8 cellular contexts compared by ENCODE assay signal in genomic region chr20:17895641-17896246, GRCh38.
DNase-seq lines count a peak whose midpoint lies in the region; ATAC-seq and TF ChIP-seq lines count a peak whose summit lies in the region.

No MANE protein-coding gene starts in this region.

- DNase-seq in GM13976 (ENCODE audit: low spot score) (peak; percentile 78), immature natural killer cell (peak in 1 of 3 donors; percentile 9), T-helper 9 cell (no peak), RWPE1 (ENCODE audit: low spot score) (no peak), NCI-H82 (lab: John Stamatoyannopoulos, UW) (no peak)
- peak; percentile 82 for DNase-seq in stimulated activated CD4-positive, alpha-beta T cell treated with anti-CD3 and anti-CD28 coated beads, Interleukin-15, amount 100 ng/mL, for 24 hours

- H3K4me1 Mint-ChIP-seq in activated naive CD8-positive, alpha-beta T cell (ENCODE audit: low read depth): peaks cover 13% of the 10 kb centered on the region
- H3K4me1 Mint-ChIP-seq in immature natural killer cell: peaks cover 14 to 19% of the 10 kb centered on the region in 2 donors

- H3K9me3 Mint-ChIP-seq in activated naive CD8-positive, alpha-beta T cell (ENCODE audit: low read depth): no peaks in the 10 kb centered on the region
- H3K9me3 Mint-ChIP-seq in immature natural killer cell: no peaks in the 10 kb centered on the region

- peaks cover 27% of the 10 kb centered on the region for H3K27me3 Mint-ChIP-seq in activated naive CD8-positive, alpha-beta T cell
- peaks cover 8 to 12% (median 11%) of the 10 kb centered on the region in 3 donors for H3K27me3 Mint-ChIP-seq in immature natural killer cell (ENCODE audit: low read depth in 3 of 3)

- in situ Hi-C loops in GM13976 (cut with MboI; ENCODE audit: low sequenced_read_pairs, unreplicated experiment): no loop called here

- POLR2A ChIA-PET in RWPE1 (lab: Yijun Ruan, JAX; ENCODE audit: low non-redundant PET): no interaction called here

- CTCF ChIA-PET in RWPE1 (lab: Yijun Ruan, JAX): no interaction called here

- H3K36me3 Mint-ChIP-seq in activated naive CD8-positive, alpha-beta T cell: no peaks in the 10 kb centered on the region
- peaks cover 0 to 3% (median 0%) of the 10 kb centered on the region in 3 donors for H3K36me3 Mint-ChIP-seq in immature natural killer cell

- peak; percentile 59 for ATAC-seq in HG03108 (IDR thresholded peaks at IDR 0.05; ENCODE audit: unreplicated experiment)

- H3K4me3 Mint-ChIP-seq in activated naive CD8-positive, alpha-beta T cell: peak overlapping the region; percentile 68
- H3K4me3 Mint-ChIP-seq in immature natural killer cell: peak overlapping the region in 4 of 5 donors; percentile 50 to 67 (median 62)

- no peak overlapping the region for H3K27ac Mint-ChIP-seq in activated naive CD8-positive, alpha-beta T cell
- H3K27ac Mint-ChIP-seq in immature natural killer cell: peak overlapping the region in 1 of 6 donors; percentile 15

- no peak overlapping the region for H3K27ac ChIP-seq in RWPE1

- TF ChIP-seq CTCF in GM13976 (IDR thresholded peaks at IDR 0.05; ENCODE audit: borderline replicate concordance, control extremely low read depth, extremely low read depth, insufficient read depth, missing control alignments) (no peak), RWPE1 (conservative IDR thresholded peaks at IDR 0.05; ENCODE audit: low read depth) (no peak)

Comparison
In these comparisons a context has a peak if more than half of its experiments do, and no peak if none do; other contexts are left out.
1. DNase-seq: peak in GM13976 (single experiment) and stimulated activated CD4-positive, alpha-beta T cell treated with anti-CD3 and anti-CD28 coated beads, Interleukin-15, amount 100 ng/mL, for 24 hours (single experiment); none in T-helper 9 cell (single experiment), RWPE1 (single experiment) and NCI-H82 (single experiment).